In genomic region chr15:100878601-100879000, GRCh38 we compare ENCODE assay signal across 10 cellular contexts. TPM values are rescaled to one million over a fixed set of nuclear protein-coding genes. Genes with fewer than 3 reads are reported as not detected.
DNase-seq lines count a peak whose midpoint lies in the region; ATAC-seq and TF ChIP-seq lines count a peak whose summit lies in the region.
"Had no signal": no experiment of that assay in that cellular context is flagged by ENCODE, and none has a peak within 500 bp of the region (broad histone marks: within the 10 kb centered on the region; RNA-seq: fewer than 3 reads in every experiment).

No MANE protein-coding gene starts in this region.

- peaks cover 12 to 23% (median 18%) of the 10 kb centered on the region in 4 donors for H3K4me1 ChIP-seq in stomach

- H3K4me1 Mint-ChIP-seq in activated CD4-positive, alpha-beta T cell treated with anti-CD3 and anti-CD28 coated beads, Interleukin-2, amount 10 ng/mL, durations not matched to agents 7 days and 5 days: peaks cover 7% of the 10 kb centered on the region
- H3K4me1 Mint-ChIP-seq in activated T-helper 17 cell treated with anti-CD3 and anti-CD28 coated beads, Interleukin-2, amount 50 U/mL, for 72 hours: peaks cover 4% of the 10 kb centered on the region

- H3K27me3 ChIP-seq in stomach: peaks cover 9 to 70% (median 50%) of the 10 kb centered on the region in 3 donors

- no peaks in the 10 kb centered on the region for H3K36me3 ChIP-seq in stomach

- ATAC-seq in activated T-helper 17 cell treated with anti-CD3 and anti-CD28 coated beads, Interleukin-2, amount 50 U/mL, for 72 hours (replicated peaks): no peak

- H3K4me3 Mint-ChIP-seq in activated CD4-positive, alpha-beta T cell treated with anti-CD3 and anti-CD28 coated beads, Interleukin-2, amount 10 ng/mL, durations not matched to agents 7 days and 5 days: peak overlapping the region; percentile 51
- peak overlapping the region; percentile 57 for H3K4me3 Mint-ChIP-seq in activated T-helper 17 cell treated with anti-CD3 and anti-CD28 coated beads, Interleukin-2, amount 50 U/mL, for 72 hours

- no peak overlapping the region for H3K27ac Mint-ChIP-seq in activated CD4-positive, alpha-beta T cell treated with anti-CD3 and anti-CD28 coated beads, Interleukin-2, amount 10 ng/mL, durations not matched to agents 7 days and 5 days
- no peak overlapping the region for H3K27ac Mint-ChIP-seq in activated T-helper 17 cell treated with anti-CD3 and anti-CD28 coated beads, Interleukin-2, amount 50 U/mL, for 72 hours

- POLR2A ChIA-PET in activated CD4-positive, alpha-beta T cell treated with anti-CD3 and anti-CD28 coated beads, Interleukin-2, amount 10 ng/mL, durations not matched to agents 7 days and 5 days (lab: Charles Lee): no interaction called here

- no peaks in the 10 kb centered on the region for H3K9me3 ChIP-seq in stomach

- peak overlapping the region; percentile 47 to 65 (median 54) for H3K4me3 ChIP-seq in stomach

- TF ChIP-seq CTCF in stomach (IDR thresholded peaks at IDR 0.05): no peak

- no peak for TF ChIP-seq POLR2A in stomach (IDR thresholded peaks at IDR 0.05)

- H3K27ac ChIP-seq in stomach: no peak overlapping the region

- CTCF ChIA-PET in activated CD4-positive, alpha-beta T cell treated with anti-CD3 and anti-CD28 coated beads, Interleukin-2, amount 10 ng/mL, durations not matched to agents 7 days and 5 days (lab: Charles Lee): interaction anchor here (1.2 to 1.6 kb wide), 2 partner anchors 11 kb away, joined by 3 to 7 read pairs; no protein-coding TSS in a partner anchor

- H3K36me3 Mint-ChIP-seq in activated CD4-positive, alpha-beta T cell treated with anti-CD3 and anti-CD28 coated beads, Interleukin-2, amount 10 ng/mL, durations not matched to agents 7 days and 5 days (ENCODE audit: low read depth): no peaks in the 10 kb centered on the region
- H3K36me3 Mint-ChIP-seq in activated T-helper 17 cell treated with anti-CD3 and anti-CD28 coated beads, Interleukin-2, amount 50 U/mL, for 72 hours (ENCODE audit: low read depth): no peaks in the 10 kb centered on the region

- intact Hi-C loops in stomach (cut with DNase I; ENCODE audit: low total_unique reads): no loop called here

- WGBS in stomach, 5 donors: 25 to 45% (median 32%) methylated on average over 12 of the region's 12 CpGs

- H3K27me3 Mint-ChIP-seq in activated CD4-positive, alpha-beta T cell treated with anti-CD3 and anti-CD28 coated beads, Interleukin-2, amount 10 ng/mL, durations not matched to agents 7 days and 5 days: peaks cover 78% of the 10 kb centered on the region
- peaks cover 48% of the 10 kb centered on the region for H3K27me3 Mint-ChIP-seq in activated T-helper 17 cell treated with anti-CD3 and anti-CD28 coated beads, Interleukin-2, amount 50 U/mL, for 72 hours

- no peaks in the 10 kb centered on the region for H3K9me3 Mint-ChIP-seq in activated CD4-positive, alpha-beta T cell treated with anti-CD3 and anti-CD28 coated beads, Interleukin-2, amount 10 ng/mL, durations not matched to agents 7 days and 5 days
- no peaks in the 10 kb centered on the region for H3K9me3 Mint-ChIP-seq in activated T-helper 17 cell treated with anti-CD3 and anti-CD28 coated beads, Interleukin-2, amount 50 U/mL, for 72 hours

- no peak for DNase-seq in activated CD4-positive, alpha-beta T cell treated with anti-CD3 and anti-CD28 coated beads, Interleukin-2, amount 10 ng/mL, durations not matched to agents 7 days and 5 days
- DNase-seq in activated CD4-positive, alpha-beta T cell treated with anti-CD3 and anti-CD28 coated beads, Interleukin-2, amount 50 U/mL, for 4 hours: no peak
- DNase-seq in iPS-NIHi11 (ENCODE audit: low spot score): peak; percentile 47
- no peak for DNase-seq in stomach
- DNase-seq in NCI-H2081 (lab: John Stamatoyannopoulos, UW): no peak
- no peak for DNase-seq in NCI-H2171 (lab: John Stamatoyannopoulos, UW)
- no peak for DNase-seq in activated gamma-delta T cell treated with Interleukin-2 at 50 U/mL for 16 hours
- DNase-seq: cortex of kidney, NCI-H1694 had no signal

- TF ChIP-seq EP300 in stomach (IDR thresholded peaks at IDR 0.05): no peak

RNA-seq across cellular contexts. Expression of gene ALDH1A3, which starts 1.0 kb away (rescaled TPM):
- not detected for total RNA-seq in activated CD4-positive, alpha-beta T cell treated with anti-CD3 and anti-CD28 coated beads, Interleukin-2, amount 10 ng/mL, durations not matched to agents 7 days and 5 days
- not detected for total RNA-seq in activated T-helper 17 cell treated with anti-CD3 and anti-CD28 coated beads, Interleukin-2, amount 50 U/mL, for 72 hours
- 10 to 100 TPM in 3 of 5 donors, 1 to 10 TPM in 2; 3.5 to 58.9 (median 23.0) TPM for total RNA-seq in stomach
- 10 to 100 TPM in 2 of 3 donors, 1 to 10 TPM in 1; 9.4 to 87.2 (median 49.2) TPM for polyA plus RNA-seq in stomach

RNA-seq across cellular contexts. Expression of gene LRRK1, which starts 40.6 kb away (rescaled TPM):
- total RNA-seq in activated CD4-positive, alpha-beta T cell treated with anti-CD3 and anti-CD28 coated beads, Interleukin-2, amount 10 ng/mL, durations not matched to agents 7 days and 5 days: under 1 TPM; 0.40 to 0.45 TPM
- total RNA-seq in activated T-helper 17 cell treated with anti-CD3 and anti-CD28 coated beads, Interleukin-2, amount 50 U/mL, for 72 hours: under 1 TPM; 0.74 to 0.82 TPM
- total RNA-seq in stomach: 10 to 100 TPM in 3 of 5 donors, 1 to 10 TPM in 2; 5.5 to 73.3 (median 15.2) TPM
- polyA plus RNA-seq in stomach: 1 to 10 TPM; 2.3 to 5.5 (median 4.9) TPM

Comparison
In these comparisons a context has a peak if more than half of its experiments do, and no peak if none do; other contexts are left out.
1. RNA of gene ALDH1A3, which starts 1.0 kb away (total RNA-seq): 3.5 to 58.9 TPM in stomach; not detected in activated T-helper 17 cell treated with anti-CD3 and anti-CD28 coated beads, Interleukin-2, amount 50 U/mL, for 72 hours and not detected in activated CD4-positive, alpha-beta T cell treated with anti-CD3 and anti-CD28 coated beads, Interleukin-2, amount 10 ng/mL, durations not matched to agents 7 days and 5 days; every median in the first group is over 4 times any median in the second.